Comparison of ENCODE assay signal across 8 cellular contexts in the genomic region with DNA sequence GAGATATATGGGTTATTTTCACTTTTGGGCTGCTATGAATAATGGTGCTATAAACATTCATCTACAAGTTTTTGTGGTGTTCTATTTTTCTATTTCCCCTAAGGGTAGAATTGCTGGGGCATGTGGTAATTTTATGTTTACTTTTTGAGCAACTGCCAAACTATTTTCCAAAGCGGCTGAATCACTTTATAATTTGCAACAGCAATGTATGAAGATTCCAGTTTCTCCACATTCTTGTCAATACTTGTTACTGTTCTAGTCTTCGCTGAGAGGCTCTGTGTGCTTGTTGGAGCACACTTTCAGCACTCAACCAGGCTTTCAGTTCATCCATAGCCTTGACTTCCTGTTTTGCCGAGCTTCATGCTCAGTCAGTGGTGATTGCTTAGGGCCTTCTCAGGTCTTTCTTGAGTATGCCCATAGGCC. TPM values are rescaled to one million over a fixed set of nuclear protein-coding genes. Genes with fewer than 3 reads are reported as not detected.
DNase-seq lines count a peak whose midpoint lies in the region; ATAC-seq, FAIRE-seq and TF ChIP-seq lines count a peak whose summit lies in the region.

No MANE protein-coding gene starts in this region.

- TF ChIP-seq CTCF in 22Rv1 (IDR thresholded peaks at IDR 0.05), result no peak

- FAIRE-seq in GM12891 (lab: Jason Lieb, UNC), result peak; percentile 85
- FAIRE-seq in RCC 7860 (lab: Jason Lieb, UNC), result peak; percentile 71

- peaks cover 44% of the 10 kb centered on the region for H3K4me1 Mint-ChIP-seq in dendritic cell treated with granulocyte-macrophage colony-stimulating factor and Interleukin-4, amounts not matched to agents 40 ng/mL and 50 ng/mL, for 4 days (ENCODE audit: low read depth)

- no peaks in the 10 kb centered on the region for H3K9me3 ChIP-seq in mucosa of rectum (ENCODE audit: control insufficient read depth in 2 of 2, low read length in 2 of 2)

- H3K27me3 Mint-ChIP-seq in dendritic cell treated with granulocyte-macrophage colony-stimulating factor and Interleukin-4, amounts not matched to agents 40 ng/mL and 50 ng/mL, for 4 days, result no peaks in the 10 kb centered on the region

- peak; percentile 80 for ATAC-seq in HG03045 (IDR thresholded peaks at IDR 0.05; ENCODE audit: unreplicated experiment)

- H3K9ac ChIP-seq in mucosa of rectum (ENCODE audit: low read depth in 1 of 2, low read length in 2 of 2), result no peak overlapping the region

- peaks cover 5% of the 10 kb centered on the region for H3K36me3 Mint-ChIP-seq in dendritic cell treated with granulocyte-macrophage colony-stimulating factor and Interleukin-4, amounts not matched to agents 40 ng/mL and 50 ng/mL, for 4 days (ENCODE audit: low read depth)

- peaks cover 0 to 2% of the 10 kb centered on the region in 2 donors for H3K4me1 ChIP-seq in mucosa of rectum (ENCODE audit: control insufficient read depth in 2 of 2, insufficient read depth in 2 of 2, low read length in 2 of 2)

- DNase-seq in GM12891 (ENCODE audit: insufficient read length, low spot score), result no peak
- peak; percentile 50 for DNase-seq in RCC 7860 (ENCODE audit: low spot score)
- DNase-seq in T-helper 9 cell, result no peak
- DNase-seq in NCI-H2171 treated with DMSO at 0.1 percent for 48 hours (lab: John Stamatoyannopoulos, UW), result no peak

- no peaks in the 10 kb centered on the region for H3K9me3 Mint-ChIP-seq in dendritic cell treated with granulocyte-macrophage colony-stimulating factor and Interleukin-4, amounts not matched to agents 40 ng/mL and 50 ng/mL, for 4 days

- H3K27me3 ChIP-seq in mucosa of rectum (ENCODE audit: control insufficient read depth in 2 of 2, insufficient read depth in 2 of 2, low read length in 2 of 2), result no peaks in the 10 kb centered on the region

- no peak for TF ChIP-seq POLR2A in GM12891 (IDR thresholded peaks at IDR 0.05; ENCODE audit: low read depth, low read length)

- intact Hi-C loops in dendritic cell treated with granulocyte-macrophage colony-stimulating factor and Interleukin-4, amounts not matched to agents 40 ng/mL and 50 ng/mL, for 4 days (cut with micrococcal nuclease), result no loop called here

- no peaks in the 10 kb centered on the region for H3K36me3 ChIP-seq in mucosa of rectum (ENCODE audit: control insufficient read depth in 2 of 2, insufficient read depth in 2 of 2, low read length in 2 of 2)

- peak overlapping the region; percentile 82 for H3K27ac Mint-ChIP-seq in dendritic cell treated with granulocyte-macrophage colony-stimulating factor and Interleukin-4, amounts not matched to agents 40 ng/mL and 50 ng/mL, for 4 days

- peak overlapping the region; percentile 67 for H3K27ac ChIP-seq in 22Rv1
- H3K27ac ChIP-seq in mucosa of rectum (ENCODE audit: low read depth in 2 of 2, low read length in 2 of 2), result peak overlapping the region; percentile 19 to 57

- H3K4me3 ChIP-seq in mucosa of rectum (ENCODE audit: low read length in 2 of 2), result no peak overlapping the region

- no peak overlapping the region for H3K4me3 Mint-ChIP-seq in dendritic cell treated with granulocyte-macrophage colony-stimulating factor and Interleukin-4, amounts not matched to agents 40 ng/mL and 50 ng/mL, for 4 days

TF ChIP-seq in GM12891, 5 proteins besides CTCF, POLR2A, EP300 and RAD21:
- TF ChIP-seq TAF1 (IDR thresholded peaks at IDR 0.05; ENCODE audit: low read depth, low read length) (no peak; the same call in 1 of the 2 replicates), SPI1 (IDR thresholded peaks at IDR 0.05; ENCODE audit: low read depth, low read length) (peak; percentile 92)

RNA-seq across cellular contexts. Expression of gene ADK, which starts 39.0 kb away (rescaled TPM):
- 33.4 TPM for polyA plus RNA-seq in GM12891 (2012; ENCODE audit: low read depth, missing spikeins)

RNA-seq across cellular contexts. Expression of gene AP3M1, which starts 39.4 kb away (rescaled TPM):
- polyA plus RNA-seq in GM12891 (2012; ENCODE audit: low read depth, missing spikeins), result 33.3 TPM
